ENCODE assay signal across 25 cellular contexts in genomic region chr1:62794047-62794446, GRCh38. TPM values are rescaled to one million over a fixed set of nuclear protein-coding genes. Genes with fewer than 3 reads are reported as not detected.
A peak's percentile ranks its signal among the peaks of the same experiment; 100 is the strongest.
DNase-seq lines count a peak whose midpoint lies in the region; ATAC-seq, FAIRE-seq and TF ChIP-seq lines count a peak whose summit lies in the region.
"Had no signal": no experiment of that assay in that cellular context is flagged by ENCODE, and none has a peak within 500 bp of the region (broad histone marks: within the 10 kb centered on the region; RNA-seq: fewer than 3 reads in every experiment).

No MANE protein-coding gene starts in this region.

- CTCF ChIA-PET in SK-N-SH (lab: Yijun Ruan, JAX): no interaction called here

- H3K9me3 Mint-ChIP-seq in memory B cell: no peaks in the 10 kb centered on the region
- H3K9me3 Mint-ChIP-seq: activated CD4-positive, alpha-beta memory T cell treated with anti-CD3 and anti-CD28 coated beads, Interleukin-2, amount 10 ng/mL, durations not matched to agents 7 days and 5 days; activated naive CD8-positive, alpha-beta T cell treated with anti-CD3 and anti-CD28 coated beads, Interleukin-2, amount 10 ng/mL, durations not matched to agents 7 days and 5 days; type B pancreatic cell had no signal

- POLR2A ChIA-PET in SK-N-SH (lab: Yijun Ruan, JAX): no interaction called here

- WGBS in SK-N-SH (ENCODE audit: low lambda C conversion rate): 89% methylated on average over 1 of the region's 1 CpG

- no peaks in the 10 kb centered on the region for H3K9me2 ChIP-seq in Karpas-422 (replicated peaks; ENCODE audit: insufficient read depth, low read length)
- H3K9me2 ChIP-seq in SK-N-SH: no peaks in the 10 kb centered on the region

- no peak for TF ChIP-seq CTCF in SK-N-SH (IDR thresholded peaks at IDR 0.05)

- peaks cover 29% of the 10 kb centered on the region for H3K4me1 Mint-ChIP-seq in memory B cell
- H3K4me1 Mint-ChIP-seq: activated CD4-positive, alpha-beta memory T cell treated with anti-CD3 and anti-CD28 coated beads, Interleukin-2, amount 10 ng/mL, durations not matched to agents 7 days and 5 days; activated naive CD8-positive, alpha-beta T cell treated with anti-CD3 and anti-CD28 coated beads, Interleukin-2, amount 10 ng/mL, durations not matched to agents 7 days and 5 days had no signal

- H2AFZ ChIP-seq in Karpas-422 (ENCODE audit: low read length) (no peak overlapping the region), SK-N-SH (ENCODE audit: low read depth) (no peak overlapping the region)

- no peaks in the 10 kb centered on the region for H3K27me3 Mint-ChIP-seq in memory B cell
- H3K27me3 Mint-ChIP-seq: activated CD4-positive, alpha-beta memory T cell treated with anti-CD3 and anti-CD28 coated beads, Interleukin-2, amount 10 ng/mL, durations not matched to agents 7 days and 5 days; activated naive CD8-positive, alpha-beta T cell treated with anti-CD3 and anti-CD28 coated beads, Interleukin-2, amount 10 ng/mL, durations not matched to agents 7 days and 5 days; type B pancreatic cell had no signal

- H3K4me3 ChIP-seq in Karpas-422 (ENCODE audit: low read length) (no peak overlapping the region), SK-N-SH (ENCODE audit: low read depth in 2 of 2, low read length in 1 of 2) (no peak overlapping the region)
- H3K4me3 ChIP-seq: A549, prostate gland, sigmoid colon had no signal

- H3K27ac ChIP-seq in Karpas-422 (ENCODE audit: low read length): peak overlapping the region; percentile 78
- H3K27ac ChIP-seq in SK-N-SH (ENCODE audit: low read depth in 2 of 2, low read length in 1 of 2): no peak overlapping the region
- H3K27ac ChIP-seq: A549, prostate gland, sigmoid colon had no signal

- no peak for TF ChIP-seq POLR2A in GM12891 (IDR thresholded peaks at IDR 0.05; ENCODE audit: low read depth, low read length)

- H3K36me3 ChIP-seq in Karpas-422 (ENCODE audit: insufficient read depth, low read length): no peaks in the 10 kb centered on the region
- no peaks in the 10 kb centered on the region for H3K36me3 ChIP-seq in SK-N-SH (replicated peaks in 1 of 2; ENCODE audit: control insufficient read depth in 1 of 2, insufficient read depth in 2 of 2, low read length in 1 of 2)
- H3K36me3 ChIP-seq: BE2C, prostate gland, sigmoid colon had no signal

- H3K27ac Mint-ChIP-seq in memory B cell: peak overlapping the region; percentile 95
- H3K27ac Mint-ChIP-seq: activated CD4-positive, alpha-beta memory T cell treated with anti-CD3 and anti-CD28 coated beads, Interleukin-2, amount 10 ng/mL, durations not matched to agents 7 days and 5 days; activated naive CD8-positive, alpha-beta T cell treated with anti-CD3 and anti-CD28 coated beads, Interleukin-2, amount 10 ng/mL, durations not matched to agents 7 days and 5 days; type B pancreatic cell had no signal

- H3K4me1 ChIP-seq in Karpas-422 (ENCODE audit: low read length) (peaks cover 42% of the 10 kb centered on the region), SK-N-SH (ENCODE audit: control insufficient read depth in 1 of 2, insufficient read depth in 2 of 2, low read depth in 1 of 2, low read length in 1 of 2) (no peaks in the 10 kb centered on the region)
- H3K4me1 ChIP-seq: A549, BE2C, prostate gland had no signal

- no peak for TF ChIP-seq RAD21 in SK-N-SH (IDR thresholded peaks at IDR 0.05; ENCODE audit: low read length)

- no peak overlapping the region for H3K9ac ChIP-seq in Karpas-422 (ENCODE audit: low read length)
- no peak overlapping the region for H3K9ac ChIP-seq in SK-N-SH

- peak; percentile 23 for FAIRE-seq in GM12891 (lab: Jason Lieb, UNC)
- FAIRE-seq: A549 had no signal

- peaks cover 82% of the 10 kb centered on the region for H3K79me2 ChIP-seq in Karpas-422 (ENCODE audit: low read length)
- H3K79me2 ChIP-seq in SK-N-SH (ENCODE audit: insufficient read depth): peaks cover 7% of the 10 kb centered on the region; the same call in 1 of the 2 replicates

- peak overlapping the region; percentile 56 for H3K4me2 ChIP-seq in Karpas-422 (ENCODE audit: low read depth, low read length, poor library complexity, severe bottlenecking)
- no peak overlapping the region for H3K4me2 ChIP-seq in SK-N-SH
- H3K4me2 ChIP-seq: A549 had no signal

- H4K20me1 ChIP-seq in Karpas-422 (ENCODE audit: insufficient read depth, low read depth, low read length) (no peaks in the 10 kb centered on the region), SK-N-SH (ENCODE audit: insufficient read depth) (no peaks in the 10 kb centered on the region)

- H3F3A ChIP-seq in SK-N-SH (replicated peaks; ENCODE audit: insufficient read depth): no peaks in the 10 kb centered on the region

- DNase-seq in GM12891 (ENCODE audit: insufficient read length, low spot score): no peak
- DNase-seq in Karpas-422: peak; percentile 61
- DNase-seq in memory B cell (ENCODE audit: low spot score in 2 of 2): no peak
- no peak for DNase-seq in HK-2 (ENCODE audit: unreplicated experiment)
- DNase-seq in H4 (ENCODE audit: low spot score): no peak
- no peak for DNase-seq in SK-N-SH
- DNase-seq: activated CD4-positive, alpha-beta memory T cell treated with anti-CD3 and anti-CD28 coated beads, Interleukin-2, amount 10 ng/mL, durations not matched to agents 7 days and 5 days; activated effector memory CD4-positive, alpha-beta T cell treated with Interleukin-2 at 50 U/mL for 16 hours; activated naive CD8-positive, alpha-beta T cell treated with anti-CD3 and anti-CD28 coated beads, Interleukin-2, amount 10 ng/mL, durations not matched to agents 7 days and 5 days; BE2C; DMS53; foreskin melanocyte; GF-D8; GOT3; mesenchymal stem cell; NCI-H1092 treated with DMSO at 0.1 percent for 48 hours; NCI-H2029; NCI-H526 treated with DMSO at 0.1 percent for 48 hours; sigmoid colon; T1000 had no signal

- no peaks in the 10 kb centered on the region for H3K9me3 ChIP-seq in Karpas-422 (ENCODE audit: low read length)
- no peaks in the 10 kb centered on the region for H3K9me3 ChIP-seq in SK-N-SH
- H3K9me3 ChIP-seq: A549, BE2C, prostate gland, sigmoid colon had no signal

- H3K36me3 Mint-ChIP-seq in memory B cell: peaks cover 9% of the 10 kb centered on the region
- H3K36me3 Mint-ChIP-seq: activated naive CD8-positive, alpha-beta T cell treated with anti-CD3 and anti-CD28 coated beads, Interleukin-2, amount 10 ng/mL, durations not matched to agents 7 days and 5 days; type B pancreatic cell had no signal

- no peak for TF ChIP-seq EP300 in SK-N-SH (IDR thresholded peaks at IDR 0.05; ENCODE audit: borderline replicate concordance in 1 of 2, low read depth in 1 of 2, low read length in 1 of 2)

- peak; percentile 56 for ATAC-seq in GM21576 (IDR thresholded peaks at IDR 0.05; ENCODE audit: unreplicated experiment)
- peak; percentile 84 for ATAC-seq in memory B cell (ENCODE audit: low read depth)
- no peak for ATAC-seq in HG02852 (IDR thresholded peaks at IDR 0.05; ENCODE audit: unreplicated experiment)
- ATAC-seq: A549 had no signal

- H3K4me3 Mint-ChIP-seq in memory B cell: peak overlapping the region; percentile 37
- H3K4me3 Mint-ChIP-seq: activated CD4-positive, alpha-beta memory T cell treated with anti-CD3 and anti-CD28 coated beads, Interleukin-2, amount 10 ng/mL, durations not matched to agents 7 days and 5 days; activated naive CD8-positive, alpha-beta T cell treated with anti-CD3 and anti-CD28 coated beads, Interleukin-2, amount 10 ng/mL, durations not matched to agents 7 days and 5 days; type B pancreatic cell had no signal

- H3K27me3 ChIP-seq in Karpas-422 (ENCODE audit: low read length) (no peaks in the 10 kb centered on the region), SK-N-SH (ENCODE audit: insufficient read depth) (no peaks in the 10 kb centered on the region)
- H3K27me3 ChIP-seq: BE2C, sigmoid colon had no signal

TF ChIP-seq in GM12891, 5 proteins besides CTCF, POLR2A, EP300 and RAD21:
- TF ChIP-seq PAX5 (IDR thresholded peaks at IDR 0.05; ENCODE audit: insufficient read depth, low read length, severe bottlenecking) (no peak), POLR2AphosphoS5 (IDR thresholded peaks at IDR 0.05; ENCODE audit: low read depth, low read length) (no peak), POU2F2 (IDR thresholded peaks at IDR 0.05; ENCODE audit: low read depth, low read length) (no peak), TAF1 (IDR thresholded peaks at IDR 0.05; ENCODE audit: low read depth, low read length) (no peak), SPI1 (IDR thresholded peaks at IDR 0.05; ENCODE audit: low read depth, low read length) (no peak)

TF ChIP-seq in SK-N-SH, 30 proteins besides CTCF, POLR2A, EP300 and RAD21:
- TF ChIP-seq GABPA (IDR thresholded peaks at IDR 0.05; ENCODE audit: low read depth): no peak

RNA-seq across cellular contexts. Expression of gene ATG4C, which starts 10.1 kb away (rescaled TPM):
- polyA plus RNA-seq in GM12891 (2012; ENCODE audit: low read depth, missing spikeins): 8.4 TPM
- 10.5 and 18.6 TPM in 2 replicates for total RNA-seq in Karpas-422 (2014; rRNA removed; shearing (Covaris generic); ENCODE audit: low replicate concordance)
- 14.1 and 19.3 TPM in 2 replicates for total RNA-seq in H4 (2014; rRNA removed; shearing (Covaris generic))
- 2.8 and 3.0 TPM in 2 replicates for polyA plus RNA-seq in SK-N-SH (2012; rRNA removed)
- polyA plus RNA-seq in SK-N-SH (2012; cell fraction: cytosol; rRNA removed): 4.7 and 5.5 TPM in 2 replicates
- 0.66 and 2.4 TPM in 2 replicates for polyA plus RNA-seq in SK-N-SH (2012; cell fraction: nucleus; rRNA removed)
